ENCODE assay signal across 9 cellular contexts in the genomic region with DNA sequence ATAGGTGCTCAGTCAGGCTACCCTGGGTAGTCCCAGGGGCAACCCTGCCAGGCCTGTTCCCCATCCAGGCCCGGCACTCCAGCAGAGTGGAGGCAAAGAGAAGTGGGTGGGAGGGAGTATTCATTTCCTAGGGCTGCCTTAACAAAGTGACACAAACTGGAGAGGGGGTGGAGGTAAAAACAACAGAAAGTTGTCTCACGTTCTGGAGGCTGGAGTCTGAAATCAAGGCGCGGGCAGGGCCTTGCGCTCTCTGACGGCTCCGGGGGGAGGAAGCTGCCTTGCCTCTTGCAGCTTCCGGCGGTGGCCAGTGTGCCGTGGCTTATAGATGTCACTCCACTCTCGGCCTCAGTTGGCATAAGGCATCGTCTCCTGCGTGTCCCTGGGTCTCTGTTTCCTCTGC.
DNase-seq lines count a peak whose midpoint lies in the region; ATAC-seq and TF ChIP-seq lines count a peak whose summit lies in the region.
"Had no signal": no experiment of that assay in that cellular context is flagged by ENCODE, and none has a peak within 500 bp of the region (broad histone marks: within the 10 kb centered on the region; RNA-seq: fewer than 3 reads in every experiment).

No MANE protein-coding gene starts in this region.

- no peaks in the 10 kb centered on the region for H3K36me3 Mint-ChIP-seq in neural progenitor cell

- H3K36me3 ChIP-seq in neural progenitor cell: no peaks in the 10 kb centered on the region
- H3K36me3 ChIP-seq: suprapubic skin had no signal

- peak overlapping the region; percentile 82 for H3K27ac Mint-ChIP-seq in neural progenitor cell

- no peaks in the 10 kb centered on the region for H3K79me2 ChIP-seq in neural progenitor cell (ENCODE audit: low read depth)

- no peak for TF ChIP-seq CTCF in neural progenitor cell (IDR thresholded peaks at IDR 0.05)

- in situ Hi-C loops in ACHN (cut with HindIII; ENCODE audit: low pct_ligation_motif_present, low pct_unique_long_range_greater_than_20kb, low sequenced_read_pairs): no loop called here

- H3K4me1 Mint-ChIP-seq in neural progenitor cell: peaks cover 44% of the 10 kb centered on the region

- no peak overlapping the region for H2AFZ ChIP-seq in neural progenitor cell (replicated peaks)

- H3K9me3 Mint-ChIP-seq in neural progenitor cell: no peaks in the 10 kb centered on the region

- no peak overlapping the region for H3K27ac ChIP-seq in neural progenitor cell
- H3K27ac ChIP-seq: suprapubic skin had no signal

- H3K4me3 Mint-ChIP-seq in neural progenitor cell: no peak overlapping the region

- peaks cover 5% of the 10 kb centered on the region for H3K27me3 Mint-ChIP-seq in neural progenitor cell (ENCODE audit: insufficient read depth, low read depth)

- no peak overlapping the region for H3K4me3 ChIP-seq in neural progenitor cell
- H3K4me3 ChIP-seq: suprapubic skin had no signal

- H3K9me3 ChIP-seq in neural progenitor cell (ENCODE audit: low read depth): no peaks in the 10 kb centered on the region
- H3K9me3 ChIP-seq: suprapubic skin had no signal

- peak; percentile 76 for ATAC-seq in GM18909 (IDR thresholded peaks at IDR 0.05; ENCODE audit: poor library complexity, unreplicated experiment)
- peak; percentile 70 for ATAC-seq in GM21717 (IDR thresholded peaks at IDR 0.05; ENCODE audit: unreplicated experiment)
- peak; percentile 53 for ATAC-seq in HG03442 (IDR thresholded peaks at IDR 0.05; ENCODE audit: unreplicated experiment)

- no peak for DNase-seq in neural progenitor cell (ENCODE audit: low spot score)
- no peak for DNase-seq in GM19238 (ENCODE audit: insufficient read length, low spot score)
- DNase-seq in ACHN: no peak
- no peak for DNase-seq in NOMO-1 treated with dmso at 0.1 percent for 144 hours (lab: John Stamatoyannopoulos, UW; ENCODE audit: unreplicated experiment)
- DNase-seq: NCI-H1048 had no signal

- H3K27me3 ChIP-seq in neural progenitor cell: no peaks in the 10 kb centered on the region
- H3K27me3 ChIP-seq: suprapubic skin had no signal

- peaks cover 27% of the 10 kb centered on the region for H3K4me1 ChIP-seq in neural progenitor cell
- H3K4me1 ChIP-seq: suprapubic skin had no signal

- peaks cover 16% of the 10 kb centered on the region for H3F3A ChIP-seq in neural progenitor cell (ENCODE audit: low read depth)

- no peak overlapping the region for H3K9ac ChIP-seq in neural progenitor cell

- no peaks in the 10 kb centered on the region for H4K20me1 ChIP-seq in neural progenitor cell (ENCODE audit: low read depth)

- H3K4me2 ChIP-seq in neural progenitor cell: peak overlapping the region; percentile 42
